In genomic region chr19:5851302-5851701, GRCh38 we compare ENCODE assay signal across 18 cellular contexts. TPM values are rescaled to one million over a fixed set of nuclear protein-coding genes. Genes with fewer than 3 reads are reported as not detected.
A peak's percentile ranks its signal among the peaks of the same experiment; 100 is the strongest.
DNase-seq lines count a peak whose midpoint lies in the region; ATAC-seq and TF ChIP-seq lines count a peak whose summit lies in the region.
"Had no signal": no experiment of that assay in that cellular context is flagged by ENCODE, and none has a peak within 500 bp of the region (broad histone marks: within the 10 kb centered on the region; RNA-seq: fewer than 3 reads in every experiment).

FUT3 (minus strand) TSS chr19:5851449.

- H3K27me3 Mint-ChIP-seq in T-helper 2 cell treated with Interferon-gamma antibody and Interleukin-4, amounts not matched to agents 5 μg/mL and 100 μg/mL, for 36 hours (ENCODE audit: low read depth): peaks cover 2% of the 10 kb centered on the region

- H3K4me3 Mint-ChIP-seq in T-helper 2 cell treated with Interferon-gamma antibody and Interleukin-4, amounts not matched to agents 5 μg/mL and 100 μg/mL, for 36 hours: no peak within 1 kb of the TSS
- H3K4me3 Mint-ChIP-seq: dendritic cell treated with granulocyte-macrophage colony-stimulating factor and Interleukin-4, amounts not matched to agents 40 ng/mL and 50 ng/mL, for 4 days; T-cell had no signal

- CTCF ChIA-PET in OCI-LY7 (lab: Charles Lee; ENCODE audit: unreplicated experiment): no interaction called here

- H4K20me1 ChIP-seq in OCI-LY7 (ENCODE audit: insufficient read depth, low read length): no peaks in the 10 kb centered on the region
- no peaks in the 10 kb centered on the region for H4K20me1 ChIP-seq in osteoblast (ENCODE audit: insufficient read depth, low read length)

- ATAC-seq in esophagus mucosa (peak; percentile 97), omental fat pad (ENCODE audit: low FRiP score) (no peak)
- ATAC-seq: T-cell had no signal

- H3K9me3 ChIP-seq in OCI-LY7 (ENCODE audit: low read length) (no peaks in the 10 kb centered on the region), osteoblast (ENCODE audit: low read depth, low read length) (no peaks in the 10 kb centered on the region)
- H3K9me3 ChIP-seq: left ventricle myocardium inferior, suprapubic skin had no signal

- peaks cover 4% of the 10 kb centered on the region for H3K4me1 Mint-ChIP-seq in T-helper 2 cell treated with Interferon-gamma antibody and Interleukin-4, amounts not matched to agents 5 μg/mL and 100 μg/mL, for 36 hours (ENCODE audit: low read depth)

- H3K27ac ChIP-seq in OCI-LY7 (ENCODE audit: low read depth, low read length, poor library complexity, severe bottlenecking) (no peak within 1 kb of the TSS), osteoblast (ENCODE audit: low read depth, low read length) (no peak within 1 kb of the TSS)
- H3K27ac ChIP-seq: left ventricle myocardium inferior, suprapubic skin had no signal

- no peaks in the 10 kb centered on the region for H3K79me2 ChIP-seq in OCI-LY7 (ENCODE audit: insufficient read depth, low read depth, low read length)
- H3K79me2 ChIP-seq in osteoblast (ENCODE audit: insufficient read depth, low read length): no peaks in the 10 kb centered on the region

- H3K36me3 Mint-ChIP-seq in T-helper 2 cell treated with Interferon-gamma antibody and Interleukin-4, amounts not matched to agents 5 μg/mL and 100 μg/mL, for 36 hours (ENCODE audit: low read depth): no peaks in the 10 kb centered on the region
- H3K36me3 Mint-ChIP-seq: T-cell had no signal

- peak within 1 kb of the TSS; percentile 73 for H2AFZ ChIP-seq in OCI-LY7 (ENCODE audit: low read length)
- no peak within 1 kb of the TSS for H2AFZ ChIP-seq in osteoblast (ENCODE audit: low read length)

- peaks cover 30% of the 10 kb centered on the region for H3K27me3 ChIP-seq in osteoblast (ENCODE audit: insufficient read depth, low read length)

- no peak within 1 kb of the TSS for H3K4me3 ChIP-seq in OCI-LY7 (ENCODE audit: low read depth, low read length, poor library complexity, severe bottlenecking)
- no peak within 1 kb of the TSS for H3K4me3 ChIP-seq in osteoblast (ENCODE audit: insufficient read depth, low read length)
- H3K4me3 ChIP-seq: left ventricle myocardium inferior, suprapubic skin had no signal

- intact Hi-C loops in OCI-LY7 (cut with micrococcal nuclease; ENCODE audit: unreplicated experiment): no loop called here

- POLR2A ChIA-PET in OCI-LY7 (lab: Charles Lee): no interaction called here

- no peaks in the 10 kb centered on the region for H3K9me3 Mint-ChIP-seq in T-helper 2 cell treated with Interferon-gamma antibody and Interleukin-4, amounts not matched to agents 5 μg/mL and 100 μg/mL, for 36 hours
- H3K9me3 Mint-ChIP-seq: dendritic cell treated with granulocyte-macrophage colony-stimulating factor and Interleukin-4, amounts not matched to agents 40 ng/mL and 50 ng/mL, for 4 days; T-cell had no signal

- no peaks in the 10 kb centered on the region for H3K36me3 ChIP-seq in OCI-LY7 (ENCODE audit: insufficient read depth, low read length)
- H3K36me3 ChIP-seq in osteoblast (ENCODE audit: insufficient read depth, low read length): no peaks in the 10 kb centered on the region
- H3K36me3 ChIP-seq: left ventricle myocardium inferior, suprapubic skin had no signal

- H3K9me2 ChIP-seq in OCI-LY7 (ENCODE audit: insufficient read depth, low read length): no peaks in the 10 kb centered on the region

- peak within 1 kb of the TSS; percentile 32 for H3K4me2 ChIP-seq in OCI-LY7 (ENCODE audit: low read length)
- H3K4me2 ChIP-seq in osteoblast (ENCODE audit: insufficient read depth, low read length): no peak within 1 kb of the TSS

- BruUV-seq in OCI-LY7 (replicated peaks; lab: Mats Ljungman, UMichigan): no TSS peak

- DNase-seq in DMS153 treated with DMSO at 0.1 percent for 48 hours (lab: John Stamatoyannopoulos, UW; ENCODE audit: unreplicated experiment) (peak; percentile 24), OCI-LY7 (ENCODE audit: low spot score) (no peak), osteoblast (ENCODE audit: insufficient read length, low spot score, missing footprints) (peak; percentile 39), SIG-M5 treated with dmso at 0.1 percent for 504 hours (lab: John Stamatoyannopoulos, UW; ENCODE audit: unreplicated experiment) (no peak), omental fat pad (ENCODE audit: low spot score) (no peak)
- no peak for DNase-seq in activated CD4-positive, alpha-beta T cell treated with anti-CD3 and anti-CD28 coated beads, Interleukin-2, amount 50 U/mL, for 1 hour
- no peak for DNase-seq in T-helper 2 cell treated with Interferon-gamma antibody and Interleukin-4, amounts not matched to agents 5 μg/mL and 100 μg/mL, for 36 hours (ENCODE audit: low spot score)
- DNase-seq: activated naive CD4-positive, alpha-beta T cell; C1 segment of cervical spinal cord; Kasumi-1; left ventricle myocardium inferior; NCI-H1417 treated with DMSO at 0.1 percent for 48 hours; NCI-H524 treated with DMSO at 0.1 percent for 48 hours; T-cell had no signal

- no peak within 1 kb of the TSS for H3K27ac Mint-ChIP-seq in T-helper 2 cell treated with Interferon-gamma antibody and Interleukin-4, amounts not matched to agents 5 μg/mL and 100 μg/mL, for 36 hours
- H3K27ac Mint-ChIP-seq: dendritic cell treated with granulocyte-macrophage colony-stimulating factor and Interleukin-4, amounts not matched to agents 40 ng/mL and 50 ng/mL, for 4 days; T-cell had no signal

- TF ChIP-seq CTCF in OCI-LY7 (conservative IDR thresholded peaks at IDR 0.05; ENCODE audit: low read length): no peak
- no peak for TF ChIP-seq CTCF in osteoblast (IDR thresholded peaks at IDR 0.05; ENCODE audit: extremely low read depth, low read depth, low read length)
- no peak for TF ChIP-seq CTCF in omental fat pad (IDR thresholded peaks at IDR 0.05)

- H3K4me1 ChIP-seq in OCI-LY7 (ENCODE audit: insufficient read depth, low read length, poor library complexity, severe bottlenecking) (peaks cover 14% of the 10 kb centered on the region), osteoblast (ENCODE audit: insufficient read depth, low read length) (no peaks in the 10 kb centered on the region)
- H3K4me1 ChIP-seq: left ventricle myocardium inferior had no signal

RNA-seq across cellular contexts. Expression of gene FUT3, which starts in this region (rescaled TPM):
- 0.47 and 0.98 TPM in 2 replicates for total RNA-seq in OCI-LY7 (2014; rRNA removed; shearing (Covaris generic))
- total RNA-seq in OCI-LY7 (2022): 0.63 TPM in 1 of 2 replicates, not detected in the other
- total RNA-seq in esophagus mucosa: 104 TPM
- not detected in 2 replicates for total RNA-seq in osteoblast
- not detected for total RNA-seq in omental fat pad
- total RNA-seq: left ventricle myocardium inferior, RPMI7951 had no signal

Comparison
In these comparisons a context has a peak if more than half of its experiments do, and no peak if none do; other contexts are left out.
1. RNA of gene FUT3 (total RNA-seq): 104 TPM in esophagus mucosa (single experiment); 0.47 to 0.98 TPM in OCI-LY7, not detected in osteoblast and not detected in omental fat pad; every median in the first group is over 10 times any median in the second.
2. Peak in DNase-seq in osteoblast; RNA of the gene not detected or under 1 TPM.